ENCODE assay signal across 9 cellular contexts in the genomic region with DNA sequence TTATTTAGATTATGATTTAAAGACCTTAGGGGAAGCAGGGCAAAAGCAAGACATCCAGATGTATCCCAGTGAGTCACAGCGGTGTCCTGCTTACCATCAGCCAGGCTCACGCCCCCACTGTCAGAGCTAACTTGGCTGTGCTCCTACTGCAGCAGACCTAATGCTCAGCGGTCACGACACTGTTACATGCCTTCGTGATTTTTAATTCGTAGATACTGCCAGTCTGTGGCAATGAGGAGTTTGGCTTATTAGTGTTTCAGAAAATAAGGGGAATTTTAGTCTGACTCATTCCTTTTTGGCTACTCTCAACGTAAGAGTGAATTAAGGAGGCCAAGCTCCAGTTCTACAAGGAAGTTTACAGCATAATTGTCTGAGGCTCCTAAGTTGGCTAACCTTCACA. TPM values are rescaled to one million over a fixed set of nuclear protein-coding genes. Genes with fewer than 3 reads are reported as not detected.
A peak's percentile ranks its signal among the peaks of the same experiment; 100 is the strongest.
DNase-seq lines count a peak whose midpoint lies in the region; FAIRE-seq and TF ChIP-seq lines count a peak whose summit lies in the region.
"Had no signal": no experiment of that assay in that cellular context is flagged by ENCODE, and none has a peak within 500 bp of the region (broad histone marks: within the 10 kb centered on the region; RNA-seq: fewer than 3 reads in every experiment).

No MANE protein-coding gene starts in this region.

- no peak overlapping the region for H3K4me3 ChIP-seq in fibroblast of mammary gland (ENCODE audit: control insufficient read depth, low read depth, low read length)
- no peak overlapping the region for H3K4me3 ChIP-seq in osteoblast (ENCODE audit: insufficient read depth, low read length)

- H2AFZ ChIP-seq in osteoblast (ENCODE audit: low read length): no peak overlapping the region

- H3K36me3 ChIP-seq in osteoblast (ENCODE audit: insufficient read depth, low read length): no peaks in the 10 kb centered on the region

- H3K27me3 ChIP-seq in osteoblast (ENCODE audit: insufficient read depth, low read length): peaks cover 2% of the 10 kb centered on the region

- H3K79me2 ChIP-seq in osteoblast (ENCODE audit: insufficient read depth, low read length): no peaks in the 10 kb centered on the region

- H3K4me2 ChIP-seq in osteoblast (ENCODE audit: insufficient read depth, low read length): peak overlapping the region; percentile 57

- peaks cover 17% of the 10 kb centered on the region for H3K4me1 ChIP-seq in osteoblast (ENCODE audit: insufficient read depth, low read length)

- H3K27ac ChIP-seq in osteoblast (ENCODE audit: low read depth, low read length): peak overlapping the region; percentile 43

- no peaks in the 10 kb centered on the region for H4K20me1 ChIP-seq in osteoblast (ENCODE audit: insufficient read depth, low read length)

- H3K9me3 ChIP-seq in osteoblast (ENCODE audit: low read depth, low read length): no peaks in the 10 kb centered on the region

- no peak for FAIRE-seq in D721Med (lab: Jason Lieb, UNC)

- peak; percentile 95 for DNase-seq in AG20443 (ENCODE audit: low spot score)
- peak; percentile 12 for DNase-seq in RKO (ENCODE audit: low spot score)
- peak; percentile 99 for DNase-seq in fibroblast of mammary gland (ENCODE audit: low read depth)
- DNase-seq in osteoblast (ENCODE audit: insufficient read length, low spot score, missing footprints): peak; percentile 79
- no peak for DNase-seq in NCI-H2227 treated with DMSO at 0.1 percent for 48 hours (lab: John Stamatoyannopoulos, UW)
- DNase-seq in D721Med (ENCODE audit: insufficient read length, low spot score): no peak
- DNase-seq in SKM-1 treated with dmso at 0.1 percent for 144 hours (lab: John Stamatoyannopoulos, UW; ENCODE audit: unreplicated experiment): no peak
- no peak for DNase-seq in COLO668 (lab: John Stamatoyannopoulos, UW; ENCODE audit: unreplicated experiment)
- DNase-seq: NCI-H510A had no signal

- no peak for TF ChIP-seq CTCF in fibroblast of mammary gland (conservative IDR thresholded peaks at IDR 0.05; ENCODE audit: control insufficient read depth, insufficient read depth, low read depth, low read length)
- no peak for TF ChIP-seq CTCF in osteoblast (IDR thresholded peaks at IDR 0.05; ENCODE audit: extremely low read depth, low read depth, low read length)
- no peak for TF ChIP-seq CTCF in D721Med (IDR thresholded peaks at IDR 0.05; ENCODE audit: insufficient read depth, missing control alignments)

RNA-seq across cellular contexts. Expression of a gene that starts 22.7 kb away (rescaled TPM):
- 1.8 and 2.9 TPM in 2 replicates for total RNA-seq in osteoblast

Comparison
In these comparisons a context has a peak if more than half of its experiments do, and no peak if none do; other contexts are left out.
1. DNase-seq: peak in AG20443 (single experiment), RKO (single experiment), fibroblast of mammary gland (single experiment) and osteoblast (single experiment); none in NCI-H2227 treated with DMSO at 0.1 percent for 48 hours (single experiment), D721Med (single experiment), SKM-1 treated with dmso at 0.1 percent for 144 hours (single experiment) and COLO668 (single experiment).